In the genomic region with DNA sequence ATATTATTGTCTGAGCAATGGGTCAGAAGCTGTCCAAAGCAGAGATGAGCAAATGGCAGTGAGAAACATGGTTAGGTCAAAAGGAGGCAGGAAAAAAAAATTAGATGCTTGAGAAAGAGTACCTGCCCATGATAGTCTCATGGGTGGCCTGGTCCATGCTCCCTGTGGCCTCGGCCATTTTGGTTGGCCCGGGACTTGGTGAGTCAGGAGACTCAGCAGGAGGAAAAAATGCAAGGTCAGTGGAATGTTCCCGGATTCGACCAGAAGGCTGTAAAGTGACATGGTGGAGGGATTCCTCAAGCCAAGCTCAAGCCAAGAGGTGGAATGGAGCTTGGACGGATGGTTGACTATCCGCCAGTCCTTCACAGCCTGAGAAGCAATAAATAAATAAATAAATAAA, we compare ENCODE assay signal across 1 cellular context.
TF ChIP-seq lines count a peak whose summit lies in the region.

No MANE protein-coding gene starts in this region.

TF ChIP-seq in WTC11, 78 proteins besides CTCF, POLR2A, EP300 and RAD21 (continued from another document):
- TF ChIP-seq, protein P1, sequence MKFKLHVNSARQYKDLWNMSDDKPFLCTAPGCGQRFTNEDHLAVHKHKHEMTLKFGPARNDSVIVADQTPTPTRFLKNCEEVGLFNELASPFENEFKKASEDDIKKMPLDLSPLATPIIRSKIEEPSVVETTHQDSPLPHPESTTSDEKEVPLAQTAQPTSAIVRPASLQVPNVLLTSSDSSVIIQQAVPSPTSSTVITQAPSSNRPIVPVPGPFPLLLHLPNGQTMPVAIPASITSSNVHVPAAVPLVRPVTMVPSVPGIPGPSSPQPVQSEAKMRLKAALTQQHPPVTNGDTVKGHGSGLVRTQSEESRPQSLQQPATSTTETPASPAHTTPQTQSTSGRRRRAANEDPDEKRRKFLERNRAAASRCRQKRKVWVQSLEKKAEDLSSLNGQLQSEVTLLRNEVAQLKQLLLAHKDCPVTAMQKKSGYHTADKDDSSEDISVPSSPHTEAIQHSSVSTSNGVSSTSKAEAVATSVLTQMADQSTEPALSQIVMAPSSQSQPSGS (CRISPR knock-in tag; IDR thresholded peaks at IDR 0.05; ENCODE audit: borderline replicate concordance, low read depth) = no peak
- TF ChIP-seq, protein P2, sequence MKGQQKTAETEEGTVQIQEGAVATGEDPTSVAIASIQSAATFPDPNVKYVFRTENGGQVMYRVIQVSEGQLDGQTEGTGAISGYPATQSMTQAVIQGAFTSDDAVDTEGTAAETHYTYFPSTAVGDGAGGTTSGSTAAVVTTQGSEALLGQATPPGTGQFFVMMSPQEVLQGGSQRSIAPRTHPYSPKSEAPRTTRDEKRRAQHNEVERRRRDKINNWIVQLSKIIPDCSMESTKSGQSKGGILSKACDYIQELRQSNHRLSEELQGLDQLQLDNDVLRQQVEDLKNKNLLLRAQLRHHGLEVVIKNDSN (CRISPR knock-in tag; IDR thresholded peaks at IDR 0.05) = no peak
- TF ChIP-seq, protein P3, sequence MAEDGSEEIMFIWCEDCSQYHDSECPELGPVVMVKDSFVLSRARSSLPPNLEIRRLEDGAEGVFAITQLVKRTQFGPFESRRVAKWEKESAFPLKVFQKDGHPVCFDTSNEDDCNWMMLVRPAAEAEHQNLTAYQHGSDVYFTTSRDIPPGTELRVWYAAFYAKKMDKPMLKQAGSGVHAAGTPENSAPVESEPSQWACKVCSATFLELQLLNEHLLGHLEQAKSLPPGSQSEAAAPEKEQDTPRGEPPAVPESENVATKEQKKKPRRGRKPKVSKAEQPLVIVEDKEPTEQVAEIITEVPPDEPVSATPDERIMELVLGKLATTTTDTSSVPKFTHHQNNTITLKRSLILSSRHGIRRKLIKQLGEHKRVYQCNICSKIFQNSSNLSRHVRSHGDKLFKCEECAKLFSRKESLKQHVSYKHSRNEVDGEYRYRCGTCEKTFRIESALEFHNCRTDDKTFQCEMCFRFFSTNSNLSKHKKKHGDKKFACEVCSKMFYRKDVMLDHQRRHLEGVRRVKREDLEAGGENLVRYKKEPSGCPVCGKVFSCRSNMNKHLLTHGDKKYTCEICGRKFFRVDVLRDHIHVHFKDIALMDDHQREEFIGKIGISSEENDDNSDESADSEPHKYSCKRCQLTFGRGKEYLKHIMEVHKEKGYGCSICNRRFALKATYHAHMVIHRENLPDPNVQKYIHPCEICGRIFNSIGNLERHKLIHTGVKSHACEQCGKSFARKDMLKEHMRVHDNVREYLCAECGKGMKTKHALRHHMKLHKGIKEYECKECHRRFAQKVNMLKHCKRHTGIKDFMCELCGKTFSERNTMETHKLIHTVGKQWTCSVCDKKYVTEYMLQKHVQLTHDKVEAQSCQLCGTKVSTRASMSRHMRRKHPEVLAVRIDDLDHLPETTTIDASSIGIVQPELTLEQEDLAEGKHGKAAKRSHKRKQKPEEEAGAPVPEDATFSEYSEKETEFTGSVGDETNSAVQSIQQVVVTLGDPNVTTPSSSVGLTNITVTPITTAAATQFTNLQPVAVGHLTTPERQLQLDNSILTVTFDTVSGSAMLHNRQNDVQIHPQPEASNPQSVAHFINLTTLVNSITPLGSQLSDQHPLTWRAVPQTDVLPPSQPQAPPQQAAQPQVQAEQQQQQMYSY (CRISPR knock-in tag; IDR thresholded peaks at IDR 0.05) = no peak
- no peak for TF ChIP-seq ZNF396 (CRISPR knock-in tag; IDR thresholded peaks at IDR 0.05; ENCODE audit: borderline replicate concordance)
